In the genomic region with DNA sequence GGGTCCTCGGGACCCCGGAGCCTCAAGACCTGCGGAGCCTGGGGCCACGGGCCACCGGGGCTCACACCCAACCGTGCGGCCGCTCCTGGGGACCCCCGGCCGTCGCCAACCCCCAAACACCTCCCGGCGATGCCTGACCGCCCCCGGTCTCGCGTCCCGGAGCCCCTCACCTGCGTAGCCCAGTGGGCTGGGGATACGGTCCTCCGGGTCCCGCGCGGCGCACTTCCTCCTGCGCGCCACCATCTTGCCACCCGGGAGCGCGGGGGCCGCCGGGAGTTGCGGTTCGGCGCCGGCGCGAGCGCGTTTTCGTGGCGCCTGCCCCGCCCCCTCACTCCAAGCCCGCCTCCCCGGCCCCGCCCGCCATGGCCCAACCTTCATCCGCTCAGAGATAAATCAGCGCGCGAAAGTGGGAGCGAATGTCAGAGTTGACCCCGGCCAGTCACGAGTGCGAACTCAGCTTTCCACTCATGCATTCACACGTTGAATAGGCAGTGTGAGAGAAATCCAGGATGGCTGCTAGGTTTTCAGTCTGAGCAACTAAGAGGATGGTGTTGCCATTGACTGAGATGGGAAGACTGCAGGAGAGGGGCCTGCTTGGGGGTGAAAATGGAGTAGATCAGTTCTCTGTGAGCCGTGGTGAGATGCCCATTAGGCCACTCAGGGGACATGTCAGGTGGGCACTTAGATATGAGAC, we compare ENCODE assay signal across 1 cellular context.
TF ChIP-seq lines count a peak whose summit lies in the region.

A gene with protein sequence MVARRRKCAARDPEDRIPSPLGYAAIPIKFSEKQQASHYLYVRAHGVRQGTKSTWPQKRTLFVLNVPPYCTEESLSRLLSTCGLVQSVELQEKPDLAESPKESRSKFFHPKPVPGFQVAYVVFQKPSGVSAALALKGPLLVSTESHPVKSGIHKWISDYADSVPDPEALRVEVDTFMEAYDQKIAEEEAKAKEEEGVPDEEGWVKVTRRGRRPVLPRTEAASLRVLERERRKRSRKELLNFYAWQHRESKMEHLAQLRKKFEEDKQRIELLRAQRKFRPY (minus strand): TSS at position 253 of the 694 bp plus-strand sequence. CDS start 10 bp downstream, at position 243.

TF ChIP-seq in IMR-90, 13 proteins besides CTCF, POLR2A, EP300 and RAD21:
- TF ChIP-seq, protein P1, sequence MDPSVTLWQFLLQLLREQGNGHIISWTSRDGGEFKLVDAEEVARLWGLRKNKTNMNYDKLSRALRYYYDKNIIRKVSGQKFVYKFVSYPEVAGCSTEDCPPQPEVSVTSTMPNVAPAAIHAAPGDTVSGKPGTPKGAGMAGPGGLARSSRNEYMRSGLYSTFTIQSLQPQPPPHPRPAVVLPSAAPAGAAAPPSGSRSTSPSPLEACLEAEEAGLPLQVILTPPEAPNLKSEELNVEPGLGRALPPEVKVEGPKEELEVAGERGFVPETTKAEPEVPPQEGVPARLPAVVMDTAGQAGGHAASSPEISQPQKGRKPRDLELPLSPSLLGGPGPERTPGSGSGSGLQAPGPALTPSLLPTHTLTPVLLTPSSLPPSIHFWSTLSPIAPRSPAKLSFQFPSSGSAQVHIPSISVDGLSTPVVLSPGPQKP (IDR thresholded peaks at IDR 0.05; ENCODE audit: borderline replicate concordance, low read depth, low read length), result no peak
- peak; percentile 70; the same call in 1 of the 2 replicates for TF ChIP-seq MAZ (IDR thresholded peaks at IDR 0.05; ENCODE audit: borderline replicate concordance, low read depth, low read length)
